ENCODE assay signal across 9 cellular contexts in genomic region chr5:40834849-40835787, GRCh38. TPM values are rescaled to one million over a fixed set of nuclear protein-coding genes. Genes with fewer than 3 reads are reported as not detected.
DNase-seq lines count a peak whose midpoint lies in the region; ATAC-seq, FAIRE-seq and TF ChIP-seq lines count a peak whose summit lies in the region.
"Had no signal": no experiment of that assay in that cellular context is flagged by ENCODE, and none has a peak within 500 bp of the region (broad histone marks: within the 10 kb centered on the region; RNA-seq: fewer than 3 reads in every experiment).

Gene RPL37 (minus strand): TSS chr5:40835222. CDS start chr5:40835185, 37 bp downstream.

- DNase-seq in AG20443 (ENCODE audit: low spot score), result peak; percentile 98
- peak; percentile 96 for DNase-seq in NCI-H510A (lab: John Stamatoyannopoulos, UW)
- peak; percentile 84 for DNase-seq in activated CD4-positive, alpha-beta T cell treated with anti-CD3 and anti-CD28 coated beads for 1 hour
- peak; percentile 94 for DNase-seq in cerebellum (ENCODE audit: low spot score)
- DNase-seq in kidney, result peak; percentile 99
- peak; percentile 95 for DNase-seq in stimulated activated CD4-positive, alpha-beta T cell treated with anti-CD3 and anti-CD28 coated beads, Interleukin-15, amount 100 ng/mL, for 24 hours

- peak within 1 kb of the TSS; percentile 97 to 99 for H3K27ac ChIP-seq in kidney (ENCODE audit: low read depth in 2 of 2, low read length in 2 of 2)

- peak within 1 kb of the TSS; percentile 80 to 94 for H3K4me3 ChIP-seq in kidney (ENCODE audit: low read length in 2 of 2)

- peaks cover 25 to 37% of the 10 kb centered on the region in 2 donors for H3K36me3 ChIP-seq in kidney (ENCODE audit: control insufficient read depth in 1 of 2, insufficient read depth in 2 of 2, low read length in 2 of 2)

- TF ChIP-seq CTCF in kidney (IDR thresholded peaks at IDR 0.05; ENCODE audit: borderline replicate concordance, extremely low read depth, insufficient read depth), result peak; percentile 11

- intact Hi-C loops in kidney (cut with DNase I), result no loop called here

- no peak for FAIRE-seq in kidney (lab: Jason Lieb, UNC)
- FAIRE-seq: islet of Langerhans had no signal

- H3K9me3 ChIP-seq in kidney (ENCODE audit: control insufficient read depth in 1 of 2, low read length in 2 of 2), result no peaks in the 10 kb centered on the region

- H3K9ac ChIP-seq in kidney (ENCODE audit: low read length in 2 of 2), result peak within 1 kb of the TSS; percentile 93 to 97

- TF ChIP-seq POLR2A in GM19099 (IDR thresholded peaks at IDR 0.05; ENCODE audit: extremely low read depth, insufficient read length, low read depth), result peak; percentile 99

- peak; percentile 98 for ATAC-seq in HG03432 (IDR thresholded peaks at IDR 0.05; ENCODE audit: unreplicated experiment)

- H3K4me1 ChIP-seq in kidney (ENCODE audit: control insufficient read depth in 1 of 2, insufficient read depth in 1 of 2, low read depth in 1 of 2, low read length in 2 of 2), result peaks cover 5 to 10% of the 10 kb centered on the region in 2 donors

RNA-seq across cellular contexts. Expression of gene RPL37, which starts in this region (rescaled TPM):
- 1,050 TPM for total RNA-seq in cerebellum
- 919 TPM for total RNA-seq in kidney
- polyA plus RNA-seq in kidney (ENCODE audit: insufficient read depth, low read depth, low replicate concordance), result 2,564 TPM

Comparison
In these comparisons a context has a peak if more than half of its experiments do, and no peak if none do; other contexts are left out.
1. Peak in every context shown above with its lines: DNase-seq, ATAC-seq, H3K4me3 ChIP-seq and H3K27ac ChIP-seq.